Comparison of ENCODE assay signal across 1 cellular context in genomic region chr2:112947374-112947773, GRCh38.
TF ChIP-seq lines count a peak whose summit lies in the region.

No MANE protein-coding gene starts in this region.

TF ChIP-seq in HepG2, 621 proteins besides CTCF, POLR2A, EP300 and RAD21:
- TF ChIP-seq GATAD2A (CRISPR knock-in tag; IDR thresholded peaks at IDR 0.05) (peak; percentile 24; the same call in 1 of the 2 replicates), SOX13 (IDR thresholded peaks at IDR 0.05) (no peak), SOX13 (CRISPR knock-in tag; conservative IDR thresholded peaks at IDR 0.05 in 1 of 2, IDR thresholded peaks at IDR 0.05 in 1 of 2) (peak in 1 of 2 experiments; percentile 86; a peak in 2 of 4 replicates), MEIS1 (CRISPR knock-in tag; IDR thresholded peaks at IDR 0.05; ENCODE audit: borderline replicate concordance) (no peak), ARID5B (CRISPR knock-in tag; IDR thresholded peaks at IDR 0.05) (peak; percentile 53), HNF4G (IDR thresholded peaks at IDR 0.05; ENCODE audit: borderline replicate concordance, low read depth, low read length) (peak; percentile 42; the same call in 1 of the 2 replicates), HNF4G (CRISPR knock-in tag; IDR thresholded peaks at IDR 0.05; ENCODE audit: borderline replicate concordance, low read depth) (no peak), HNF4A (CRISPR knock-in tag; IDR thresholded peaks at IDR 0.05) (peak; percentile 49; the same call in 1 of the 2 replicates), NR2F6 (IDR thresholded peaks at IDR 0.05) (peak; percentile 84), NR2F6 (CRISPR knock-in tag; IDR thresholded peaks at IDR 0.05) (peak; percentile 54; the same call in 1 of the 2 replicates), HOMEZ (CRISPR knock-in tag; IDR thresholded peaks at IDR 0.05; ENCODE audit: low read depth) (0 out of 2 replicates have a peak, but pooled peaks have one; percentile 28), SOX5 (CRISPR knock-in tag; IDR thresholded peaks at IDR 0.05; ENCODE audit: borderline replicate concordance) (peak; percentile 85), SP2 (CRISPR knock-in tag; IDR thresholded peaks at IDR 0.05) (no peak), NR2F1 (CRISPR knock-in tag; IDR thresholded peaks at IDR 0.05) (peak; percentile 43 to 64; a peak in 2 of 4 replicates), FOXA3 (CRISPR knock-in tag; IDR thresholded peaks at IDR 0.05) (peak; percentile 28; the same call in 1 of the 2 replicates), HNRNPLL (IDR thresholded peaks at IDR 0.05; ENCODE audit: low read depth, low read length, poor library complexity, severe bottlenecking) (no peak), SOX6 (IDR thresholded peaks at IDR 0.05) (no peak), SOX6 (CRISPR knock-in tag; IDR thresholded peaks at IDR 0.05) (peak; percentile 63; the same call in 1 of the 2 replicates), ZFAT (CRISPR knock-in tag; conservative IDR thresholded peaks at IDR 0.05) (no peak), TFE3 (CRISPR knock-in tag; IDR thresholded peaks at IDR 0.05) (peak; percentile 38; the same call in 1 of the 2 replicates), TERF1 (CRISPR knock-in tag; IDR thresholded peaks at IDR 0.05) (no peak), RARA (CRISPR knock-in tag; IDR thresholded peaks at IDR 0.05) (0 out of 2 replicates have a peak, but pooled peaks have one; percentile 29), MLX (CRISPR knock-in tag; IDR thresholded peaks at IDR 0.05) (peak; percentile 32; the same call in 1 of the 2 replicates)
